Comparison of ENCODE assay signal across 14 cellular contexts in genomic region chr11:70477607-70478006, GRCh38.
DNase-seq lines count a peak whose midpoint lies in the region; ATAC-seq and TF ChIP-seq lines count a peak whose summit lies in the region.
"Had no signal": no experiment of that assay in that cellular context is flagged by ENCODE, and none has a peak within 500 bp of the region (broad histone marks: within the 10 kb centered on the region; RNA-seq: fewer than 3 reads in every experiment).

No MANE protein-coding gene starts in this region.

- 38 to 46% (median 43%) methylated on average over 10 of the region's 10 CpGs for WGBS in heart left ventricle, 4 donors

- no peak overlapping the region for H3K4me3 ChIP-seq in heart left ventricle
- H3K4me3 ChIP-seq: breast epithelium, PC-9, tibial nerve had no signal

- no peak for TF ChIP-seq CTCF in heart left ventricle (IDR thresholded peaks at IDR 0.05)

- no peak overlapping the region for H3K4me3 Mint-ChIP-seq in activated CD4-positive, alpha-beta T cell treated with anti-CD3 and anti-CD28 coated beads, Interleukin-2, amount 10 ng/mL, durations not matched to agents 7 days and 5 days
- H3K4me3 Mint-ChIP-seq: naive B cell, WTC11 had no signal

- H3K27me3 ChIP-seq in heart left ventricle, result no peaks in the 10 kb centered on the region
- H3K27me3 ChIP-seq: breast epithelium, tibial nerve had no signal

- no peak overlapping the region for H3K27ac Mint-ChIP-seq in activated CD4-positive, alpha-beta T cell treated with anti-CD3 and anti-CD28 coated beads, Interleukin-2, amount 10 ng/mL, durations not matched to agents 7 days and 5 days
- H3K27ac Mint-ChIP-seq: WTC11 had no signal

- intact Hi-C loops in heart left ventricle (cut with DNase I), result no loop called here

- H3K27me3 Mint-ChIP-seq in activated CD4-positive, alpha-beta T cell treated with anti-CD3 and anti-CD28 coated beads, Interleukin-2, amount 10 ng/mL, durations not matched to agents 7 days and 5 days, result no peaks in the 10 kb centered on the region

- POLR2A ChIA-PET in activated CD4-positive, alpha-beta T cell treated with anti-CD3 and anti-CD28 coated beads, Interleukin-2, amount 10 ng/mL, durations not matched to agents 7 days and 5 days (lab: Charles Lee), result no interaction called here

- H3K9me3 ChIP-seq in heart left ventricle, result no peaks in the 10 kb centered on the region
- H3K9me3 ChIP-seq: breast epithelium, tibial nerve had no signal

- no peak for TF ChIP-seq POLR2A in heart left ventricle (IDR thresholded peaks at IDR 0.05)

- no peaks in the 10 kb centered on the region for H3K4me1 Mint-ChIP-seq in activated CD4-positive, alpha-beta T cell treated with anti-CD3 and anti-CD28 coated beads, Interleukin-2, amount 10 ng/mL, durations not matched to agents 7 days and 5 days
- H3K4me1 Mint-ChIP-seq: naive B cell, WTC11 had no signal

- peak; percentile 31 to 71 (median 44) for ATAC-seq in heart left ventricle
- ATAC-seq in GM19397 (IDR thresholded peaks at IDR 0.05; ENCODE audit: unreplicated experiment), result no peak
- ATAC-seq: WTC11 had no signal

- no peaks in the 10 kb centered on the region for H3K9me3 Mint-ChIP-seq in activated CD4-positive, alpha-beta T cell treated with anti-CD3 and anti-CD28 coated beads, Interleukin-2, amount 10 ng/mL, durations not matched to agents 7 days and 5 days
- H3K9me3 Mint-ChIP-seq: naive B cell, WTC11 had no signal

- DNase-seq in NCI-H1417 (lab: John Stamatoyannopoulos, UW) (peak; percentile 13 to 87 (median 48)), NCI-H82 treated with DMSO at 0.1 percent for 48 hours (lab: John Stamatoyannopoulos, UW; ENCODE audit: unreplicated experiment) (peak; percentile 74), heart left ventricle (peak in 4 of 5 donors; percentile 37 to 64 (median 48)), pons (ENCODE audit: low spot score) (peak; percentile 26), SKM-1 treated with dmso at 0.1 percent for 144 hours (lab: John Stamatoyannopoulos, UW; ENCODE audit: unreplicated experiment) (no peak)
- DNase-seq in activated CD4-positive, alpha-beta T cell treated with anti-CD3 and anti-CD28 coated beads, Interleukin-2, amount 10 ng/mL, durations not matched to agents 7 days and 5 days, result no peak
- DNase-seq in activated CD4-positive, CD25-positive, alpha-beta regulatory T cell treated with anti-CD3 and anti-CD28 coated beads, Interleukin-2, amount 50 U/mL, for 72 hours, result no peak
- DNase-seq: activated naive CD4-positive, alpha-beta T cell; naive B cell; PC-9 had no signal

- H3K4me1 ChIP-seq in heart left ventricle, result peaks cover 0 to 29% (median 0%) of the 10 kb centered on the region in 12 donors
- H3K4me1 ChIP-seq: breast epithelium had no signal

- H3K36me3 Mint-ChIP-seq in activated CD4-positive, alpha-beta T cell treated with anti-CD3 and anti-CD28 coated beads, Interleukin-2, amount 10 ng/mL, durations not matched to agents 7 days and 5 days (ENCODE audit: low read depth), result no peaks in the 10 kb centered on the region
- H3K36me3 Mint-ChIP-seq: naive B cell had no signal

- H3K27ac ChIP-seq in heart left ventricle, result peak overlapping the region in 7 of 12 donors; percentile 19 to 66 (median 49)
- H3K27ac ChIP-seq: breast epithelium, PC-9, tibial nerve had no signal

- H3K36me3 ChIP-seq in heart left ventricle, result no peaks in the 10 kb centered on the region
- H3K36me3 ChIP-seq: breast epithelium, tibial nerve had no signal

- CTCF ChIA-PET in activated CD4-positive, alpha-beta T cell treated with anti-CD3 and anti-CD28 coated beads, Interleukin-2, amount 10 ng/mL, durations not matched to agents 7 days and 5 days (lab: Charles Lee), result no interaction called here

Comparison
In these comparisons a context has a peak if more than half of its experiments do, and no peak if none do; other contexts are left out.
1. DNase-seq: peak in NCI-H1417 (3 of 3), NCI-H82 treated with DMSO at 0.1 percent for 48 hours (single experiment), heart left ventricle (4 of 5) and pons (single experiment); none in activated CD4-positive, alpha-beta T cell treated with anti-CD3 and anti-CD28 coated beads, Interleukin-2, amount 10 ng/mL, durations not matched to agents 7 days and 5 days (single experiment), SKM-1 treated with dmso at 0.1 percent for 144 hours (single experiment) and activated CD4-positive, CD25-positive, alpha-beta regulatory T cell treated with anti-CD3 and anti-CD28 coated beads, Interleukin-2, amount 50 U/mL, for 72 hours (single experiment).